15 cellular contexts compared by ENCODE assay signal in the genomic region with DNA sequence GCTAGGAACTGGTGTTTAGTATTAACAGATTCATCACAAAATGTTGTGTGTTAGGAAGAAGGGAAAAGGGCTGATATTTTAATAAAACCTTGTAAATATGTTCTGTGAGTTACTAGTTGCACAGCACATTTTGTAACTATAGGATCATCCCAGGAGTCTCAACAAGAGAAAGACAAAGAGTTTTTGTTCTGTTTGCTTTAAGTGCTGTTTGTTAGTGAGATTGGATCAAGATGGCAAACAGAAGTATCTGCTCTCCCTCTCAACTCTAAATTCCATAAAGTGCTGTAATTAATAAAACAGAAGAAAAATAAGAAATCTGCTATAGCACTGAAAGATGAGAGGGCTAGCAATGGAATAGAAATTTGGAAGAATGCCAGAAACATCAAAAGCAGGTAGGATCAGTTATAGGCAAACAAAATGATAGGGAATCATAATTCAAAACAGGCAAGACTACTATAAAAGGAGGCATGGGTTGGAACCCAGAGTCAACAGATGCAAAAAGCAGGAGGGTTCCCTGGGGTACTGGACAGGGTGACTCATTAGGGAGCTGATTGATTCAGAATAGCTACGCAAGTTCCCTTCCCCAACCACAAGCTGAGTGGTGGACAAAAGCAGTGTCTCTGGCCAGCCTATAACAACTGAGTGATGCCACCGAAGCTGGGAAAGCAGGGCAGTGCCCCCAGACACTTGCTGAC.
DNase-seq lines count a peak whose midpoint lies in the region; FAIRE-seq and TF ChIP-seq lines count a peak whose summit lies in the region.
"Had no signal": no experiment of that assay in that cellular context is flagged by ENCODE, and none has a peak within 500 bp of the region (broad histone marks: within the 10 kb centered on the region; RNA-seq: fewer than 3 reads in every experiment).

No MANE protein-coding gene starts in this region.

- H3K4me3 Mint-ChIP-seq in astrocyte (ENCODE audit: unreplicated experiment) (no peak overlapping the region), glutamatergic neuron (ENCODE audit: unreplicated experiment) (peak overlapping the region; percentile 31)
- H3K4me3 Mint-ChIP-seq: activated naive CD4-positive, alpha-beta T cell treated with anti-CD3 and anti-CD28 coated beads, Interleukin-2, amount 50 U/mL, for 24 hours; T-helper 2 cell treated with Interferon-gamma antibody and Interleukin-4, amounts not matched to agents 5 μg/mL and 100 μg/mL, for 36 hours had no signal

- H3K9me3 ChIP-seq in astrocyte (ENCODE audit: insufficient read depth, low read depth, low read length) (no peaks in the 10 kb centered on the region), HAP-1 (no peaks in the 10 kb centered on the region), thyroid gland (no peaks in the 10 kb centered on the region)

- no peak overlapping the region for H3K9ac ChIP-seq in astrocyte (ENCODE audit: low read length)

- H3K4me1 Mint-ChIP-seq in astrocyte (ENCODE audit: low read depth, unreplicated experiment) = peaks cover 16% of the 10 kb centered on the region
- H3K4me1 Mint-ChIP-seq in glutamatergic neuron (ENCODE audit: low read depth, unreplicated experiment) = peaks cover 24% of the 10 kb centered on the region
- H3K4me1 Mint-ChIP-seq: activated naive CD4-positive, alpha-beta T cell treated with anti-CD3 and anti-CD28 coated beads, Interleukin-2, amount 50 U/mL, for 24 hours had no signal

- H3K27me3 Mint-ChIP-seq in astrocyte (ENCODE audit: low read depth, unreplicated experiment) = no peaks in the 10 kb centered on the region
- peaks cover 6% of the 10 kb centered on the region for H3K27me3 Mint-ChIP-seq in glutamatergic neuron (ENCODE audit: unreplicated experiment)
- H3K27me3 Mint-ChIP-seq: activated naive CD4-positive, alpha-beta T cell treated with anti-CD3 and anti-CD28 coated beads, Interleukin-2, amount 50 U/mL, for 24 hours had no signal

- no peak for TF ChIP-seq POLR2A in thyroid gland (IDR thresholded peaks at IDR 0.05)

- in situ Hi-C loops in HAP-1 (cut with MboI; ENCODE audit: low sequenced_read_pairs) = no loop called here

- no peak overlapping the region for H3K4me2 ChIP-seq in astrocyte (ENCODE audit: low read length)

- peak; percentile 25 for DNase-seq in AG10803 (ENCODE audit: low read depth)
- peak; percentile 8 for DNase-seq in HPDE6-E6E7 (ENCODE audit: extremely low spot score)
- peak; percentile 53 for DNase-seq in astrocyte (ENCODE audit: low read depth)
- DNase-seq in glutamatergic neuron = peak; percentile 48
- DNase-seq in HAP-1 (ENCODE audit: low spot score in 2 of 2) = no peak
- no peak for DNase-seq in NCI-H82 (lab: John Stamatoyannopoulos, UW)
- DNase-seq in thyroid gland = no peak
- no peak for DNase-seq in NCI-H2227 treated with DMSO at 0.1 percent for 48 hours (lab: John Stamatoyannopoulos, UW)
- DNase-seq: hippocampal formation; NCI-H187; OCI-M1; stimulated activated CD4-positive, alpha-beta T cell treated with anti-CD3 and anti-CD28 coated beads, Interleukin-2, amount 100 ng/mL, for 48 hours; stimulated activated naive CD4-positive, alpha-beta T cell had no signal

- no peak overlapping the region for H2AFZ ChIP-seq in astrocyte (ENCODE audit: low read depth, low read length)

- H3K36me3 ChIP-seq in astrocyte (ENCODE audit: insufficient read depth, low read length) = peaks cover 10% of the 10 kb centered on the region
- H3K36me3 ChIP-seq in HAP-1 (replicated peaks) = peaks cover 9% of the 10 kb centered on the region
- peaks cover 3 to 4% of the 10 kb centered on the region in 2 donors for H3K36me3 ChIP-seq in thyroid gland

- peak overlapping the region; percentile 91 for H3K27ac Mint-ChIP-seq in astrocyte (ENCODE audit: unreplicated experiment)
- H3K27ac Mint-ChIP-seq in glutamatergic neuron (ENCODE audit: unreplicated experiment) = peak overlapping the region; percentile 85
- H3K27ac Mint-ChIP-seq: activated naive CD4-positive, alpha-beta T cell treated with anti-CD3 and anti-CD28 coated beads, Interleukin-2, amount 50 U/mL, for 24 hours; T-helper 2 cell treated with Interferon-gamma antibody and Interleukin-4, amounts not matched to agents 5 μg/mL and 100 μg/mL, for 36 hours had no signal

- no peaks in the 10 kb centered on the region for H3K79me2 ChIP-seq in astrocyte (ENCODE audit: insufficient read depth, low read length)

- FAIRE-seq in astrocyte (lab: Jason Lieb, UNC) = no peak

- no peaks in the 10 kb centered on the region for H4K20me1 ChIP-seq in astrocyte (ENCODE audit: insufficient read depth, low read length)

- no peaks in the 10 kb centered on the region for H3K27me3 ChIP-seq in astrocyte (ENCODE audit: insufficient read depth, low read length)
- H3K27me3 ChIP-seq in HAP-1 (ENCODE audit: low read depth) = no peaks in the 10 kb centered on the region
- H3K27me3 ChIP-seq in thyroid gland = no peaks in the 10 kb centered on the region

- H3K36me3 Mint-ChIP-seq in astrocyte (ENCODE audit: low read depth, unreplicated experiment) = peaks cover 23% of the 10 kb centered on the region
- peaks cover 8% of the 10 kb centered on the region for H3K36me3 Mint-ChIP-seq in glutamatergic neuron (ENCODE audit: unreplicated experiment)

- H3K9me3 Mint-ChIP-seq in astrocyte (ENCODE audit: unreplicated experiment) (no peaks in the 10 kb centered on the region), glutamatergic neuron (ENCODE audit: unreplicated experiment) (peaks cover 10% of the 10 kb centered on the region)
- H3K9me3 Mint-ChIP-seq: activated naive CD4-positive, alpha-beta T cell treated with anti-CD3 and anti-CD28 coated beads, Interleukin-2, amount 50 U/mL, for 24 hours had no signal

- H3K27ac ChIP-seq in astrocyte (ENCODE audit: low read depth, low read length) = no peak overlapping the region
- H3K27ac ChIP-seq in thyroid gland = no peak overlapping the region

- H3K4me3 ChIP-seq in AG10803 (ENCODE audit: low read length) = no peak overlapping the region
- no peak overlapping the region for H3K4me3 ChIP-seq in astrocyte (ENCODE audit: insufficient read depth, low read depth, low read length)
- no peak overlapping the region for H3K4me3 ChIP-seq in HAP-1
- H3K4me3 ChIP-seq in thyroid gland (replicated peaks in 1 of 3) = no peak overlapping the region

- peaks cover 7% of the 10 kb centered on the region for H3K4me1 ChIP-seq in astrocyte (ENCODE audit: insufficient read depth, low read length)
- no peaks in the 10 kb centered on the region for H3K4me1 ChIP-seq in HAP-1
- no peaks in the 10 kb centered on the region for H3K4me1 ChIP-seq in thyroid gland

- TF ChIP-seq CTCF in AG10803 (conservative IDR thresholded peaks at IDR 0.05; ENCODE audit: low read length) = no peak
- no peak for TF ChIP-seq CTCF in astrocyte (IDR thresholded peaks at IDR 0.05; ENCODE audit: insufficient read depth, low read depth, low read length)
- no peak for TF ChIP-seq CTCF in glutamatergic neuron (IDR thresholded peaks at IDR 0.05; ENCODE audit: partially characterized antibody, unreplicated experiment)
- no peak for TF ChIP-seq CTCF in thyroid gland (IDR thresholded peaks at IDR 0.05)

- intact Hi-C loops in thyroid gland (cut with DNase I) = no loop called here

- WGBS in thyroid gland, 2 donors = 98 to 100% methylated on average over 2 of the region's 2 CpGs

Comparison
In these comparisons a context has a peak if more than half of its experiments do, and no peak if none do; other contexts are left out.
1. DNase-seq: peak in AG10803 (single experiment), HPDE6-E6E7 (single experiment), astrocyte (single experiment) and glutamatergic neuron (single experiment); none in HAP-1 (0 of 2), NCI-H82 (single experiment), thyroid gland (0 of 2) and NCI-H2227 treated with DMSO at 0.1 percent for 48 hours (single experiment).